ENCODE assay signal across 1 cellular context in the genomic region with DNA sequence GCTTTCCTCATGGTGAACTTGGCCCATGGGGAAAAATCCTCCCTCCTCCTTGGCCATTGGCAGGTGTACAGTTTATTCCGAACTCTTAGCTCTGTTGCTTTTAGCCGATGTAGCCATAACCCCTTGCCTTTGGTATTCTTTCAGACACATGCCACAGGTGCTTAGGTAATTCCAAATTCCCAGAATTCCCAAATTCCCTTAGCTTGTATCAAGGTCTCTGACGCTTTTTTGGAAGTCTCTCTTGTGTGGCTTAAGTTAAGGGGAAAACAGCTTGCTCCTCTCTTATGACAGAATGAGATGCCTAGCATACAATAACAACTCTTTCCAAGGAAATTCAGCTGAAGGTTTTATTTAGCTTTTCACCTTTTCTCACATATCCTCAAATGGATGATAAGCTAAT.
TF ChIP-seq lines count a peak whose summit lies in the region.

No MANE protein-coding gene starts in this region.

TF ChIP-seq in IMR-90, 13 proteins besides CTCF, POLR2A, EP300 and RAD21:
- no peak for TF ChIP-seq BHLHE40 (IDR thresholded peaks at IDR 0.05; ENCODE audit: low read depth, low read length)
- TF ChIP-seq, protein P1, sequence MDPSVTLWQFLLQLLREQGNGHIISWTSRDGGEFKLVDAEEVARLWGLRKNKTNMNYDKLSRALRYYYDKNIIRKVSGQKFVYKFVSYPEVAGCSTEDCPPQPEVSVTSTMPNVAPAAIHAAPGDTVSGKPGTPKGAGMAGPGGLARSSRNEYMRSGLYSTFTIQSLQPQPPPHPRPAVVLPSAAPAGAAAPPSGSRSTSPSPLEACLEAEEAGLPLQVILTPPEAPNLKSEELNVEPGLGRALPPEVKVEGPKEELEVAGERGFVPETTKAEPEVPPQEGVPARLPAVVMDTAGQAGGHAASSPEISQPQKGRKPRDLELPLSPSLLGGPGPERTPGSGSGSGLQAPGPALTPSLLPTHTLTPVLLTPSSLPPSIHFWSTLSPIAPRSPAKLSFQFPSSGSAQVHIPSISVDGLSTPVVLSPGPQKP (IDR thresholded peaks at IDR 0.05; ENCODE audit: borderline replicate concordance, low read depth, low read length), result no peak
- TF ChIP-seq RFX5 (IDR thresholded peaks at IDR 0.05; ENCODE audit: low read depth, low read length), result no peak
- TF ChIP-seq FOS (IDR thresholded peaks at IDR 0.05; ENCODE audit: low read depth, low read length), result no peak
- no peak for TF ChIP-seq SMC3 (IDR thresholded peaks at IDR 0.05; ENCODE audit: low read depth, low read length)
- TF ChIP-seq, protein P2, sequence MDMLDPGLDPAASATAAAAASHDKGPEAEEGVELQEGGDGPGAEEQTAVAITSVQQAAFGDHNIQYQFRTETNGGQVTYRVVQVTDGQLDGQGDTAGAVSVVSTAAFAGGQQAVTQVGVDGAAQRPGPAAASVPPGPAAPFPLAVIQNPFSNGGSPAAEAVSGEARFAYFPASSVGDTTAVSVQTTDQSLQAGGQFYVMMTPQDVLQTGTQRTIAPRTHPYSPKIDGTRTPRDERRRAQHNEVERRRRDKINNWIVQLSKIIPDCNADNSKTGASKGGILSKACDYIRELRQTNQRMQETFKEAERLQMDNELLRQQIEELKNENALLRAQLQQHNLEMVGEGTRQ (IDR thresholded peaks at IDR 0.05; ENCODE audit: low read depth, low read length), result no peak
- no peak for TF ChIP-seq RCOR1 (IDR thresholded peaks at IDR 0.05; ENCODE audit: insufficient replicate concordance, low read length)
- TF ChIP-seq CHD1 (IDR thresholded peaks at IDR 0.05; ENCODE audit: low read depth, low read length), result no peak
- TF ChIP-seq NFE2L2 (IDR thresholded peaks at IDR 0.05; ENCODE audit: low read depth, low read length), result no peak
- TF ChIP-seq MAFK (IDR thresholded peaks at IDR 0.05; ENCODE audit: low read depth, low read length), result no peak
- no peak for TF ChIP-seq MAZ (IDR thresholded peaks at IDR 0.05; ENCODE audit: borderline replicate concordance, low read depth, low read length)
- no peak for TF ChIP-seq MXI1 (IDR thresholded peaks at IDR 0.05; ENCODE audit: borderline replicate concordance, low read depth, low read length)
